Comparison of ENCODE assay signal across 11 cellular contexts in the genomic region with DNA sequence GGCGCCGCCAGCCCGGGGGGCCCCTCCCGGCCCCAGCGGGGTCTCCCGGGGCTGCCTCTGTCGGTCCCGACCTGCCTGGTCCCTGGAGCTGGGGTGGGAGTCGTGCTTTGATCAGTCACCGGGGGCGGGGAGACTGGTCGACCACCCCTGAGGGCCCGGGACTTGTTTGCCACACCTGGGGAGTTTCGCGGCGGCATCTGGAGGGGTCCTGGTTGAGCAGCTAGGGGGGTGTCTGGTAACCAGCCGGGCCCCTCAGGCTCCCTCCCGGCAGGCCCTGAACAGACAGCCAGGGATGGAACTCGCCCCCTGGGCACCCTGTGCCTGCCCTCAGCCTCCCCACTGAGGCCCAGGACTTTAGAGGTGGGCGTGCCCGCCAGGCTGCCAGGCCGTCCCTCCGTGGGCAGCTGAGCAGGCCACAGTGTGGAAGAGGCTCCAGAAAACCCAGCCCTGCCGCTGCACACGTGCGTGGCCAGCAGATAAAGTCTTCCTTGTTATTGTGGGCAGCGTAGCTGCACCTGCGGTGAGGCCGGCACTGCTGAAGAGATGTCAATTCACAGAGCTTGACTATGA. TPM values are rescaled to one million over a fixed set of nuclear protein-coding genes. Genes with fewer than 3 reads are reported as not detected.
A peak's percentile ranks its signal among the peaks of the same experiment; 100 is the strongest.
DNase-seq lines count a peak whose midpoint lies in the region; ATAC-seq and TF ChIP-seq lines count a peak whose summit lies in the region.
"Had no signal": no experiment of that assay in that cellular context is flagged by ENCODE, and none has a peak within 500 bp of the region (broad histone marks: within the 10 kb centered on the region; RNA-seq: fewer than 3 reads in every experiment).

No MANE protein-coding gene starts in this region.

- no peaks in the 10 kb centered on the region for H4K20me1 ChIP-seq in H9 (ENCODE audit: control insufficient read depth, insufficient read depth, insufficient read length)

- no peak overlapping the region for H3T11ph ChIP-seq in H9 (ENCODE audit: low read length)

- H3K36me3 Mint-ChIP-seq in H9 (ENCODE audit: insufficient read depth in 1 of 3, low read depth in 3 of 3) = peaks cover 2 to 7% (median 4%) of the 10 kb centered on the region in 3 experiments; a peak in 4 of 7 replicates

- H3K27me3 ChIP-seq in Peyer's patch (peaks cover 0 to 9% of the 10 kb centered on the region in 2 donors), heart left ventricle (peaks cover 2 to 54% (median 18%) of the 10 kb centered on the region in 9 donors), H9 (ENCODE audit: insufficient read depth, low read length) (peaks cover 11% of the 10 kb centered on the region; the same call in 1 of the 2 replicates)

- DNase-seq in NCI-H1417 (lab: John Stamatoyannopoulos, UW) (peak in 2 of 3 experiments; percentile 58), NCI-H1417 treated with DMSO at 0.1 percent for 48 hours (lab: John Stamatoyannopoulos, UW) (no peak), Peyer's patch (peak in 2 of 3 donors; percentile 41 to 46), heart left ventricle (peak; percentile 6 to 60 (median 28)), retinal pigment epithelial cell (ENCODE audit: low read depth) (no peak), A172 (ENCODE audit: low spot score) (no peak), H9 (no peak)
- DNase-seq: activated CD4-positive, alpha-beta T cell treated with anti-CD3 and anti-CD28 coated beads, Interleukin-2, amount 10 ng/mL, durations not matched to agents 7 days and 5 days; DND-41; erythroblast had no signal

- TF ChIP-seq CTCF in Peyer's patch (IDR thresholded peaks at IDR 0.05) (no peak), heart left ventricle (IDR thresholded peaks at IDR 0.05) (no peak), retinal pigment epithelial cell (conservative IDR thresholded peaks at IDR 0.05; ENCODE audit: low read depth, low read length) (no peak), H9 (conservative IDR thresholded peaks at IDR 0.05) (no peak)

- H3K18ac ChIP-seq in H9 (ENCODE audit: insufficient read length, low read depth, low read length) = no peak overlapping the region

- no peak overlapping the region for H3K56ac ChIP-seq in H9 (ENCODE audit: insufficient read length, low read depth, low read length)

- peaks cover 2 to 3% of the 10 kb centered on the region in 2 experiments; a peak in 3 of 5 replicates for H3K9me3 Mint-ChIP-seq in H9
- H3K9me3 Mint-ChIP-seq: activated CD4-positive, alpha-beta T cell treated with anti-CD3 and anti-CD28 coated beads, Interleukin-2, amount 10 ng/mL, durations not matched to agents 7 days and 5 days had no signal

- H4K5ac ChIP-seq in H9 (ENCODE audit: insufficient read length, low read depth, low read length) = no peak overlapping the region

- no peak overlapping the region for H3K23ac ChIP-seq in H9 (ENCODE audit: insufficient read length, low read depth, low read length)

- 21 to 58% (median 32%) methylated on average over 10 to 29 of the region's 29 CpGs for WGBS in heart left ventricle, 4 donors
- no CpG with 5 or more reads among the region's 29 CpGs for WGBS in H9 (ENCODE audit: extremely low coverage, insufficient read length, low lambda C conversion rate)

- H2BK120ac ChIP-seq in H9 (ENCODE audit: low read depth, low read length, poor library complexity, severe bottlenecking) = no peak overlapping the region

- no peak overlapping the region for H3K4me2 ChIP-seq in H9 (ENCODE audit: insufficient read depth, insufficient read length, low read length)

- H3K27ac ChIP-seq in Peyer's patch (no peak overlapping the region), heart left ventricle (no peak overlapping the region), H9 (ENCODE audit: insufficient read length, low read depth, low read length) (no peak overlapping the region)

- H3K4me1 Mint-ChIP-seq in H9 = peaks cover 6 to 13% of the 10 kb centered on the region in 2 experiments

- no peaks in the 10 kb centered on the region for H3K79me1 ChIP-seq in H9 (ENCODE audit: insufficient read depth, low read depth, low read length, poor library complexity, severe bottlenecking)

- no peak overlapping the region for H4K8ac ChIP-seq in H9 (replicated peaks; ENCODE audit: insufficient read length, low read depth, low read length)

- H3K4me3 Mint-ChIP-seq in H9 = no peak overlapping the region; a peak in 1 of 5 replicates
- H3K4me3 Mint-ChIP-seq: activated CD4-positive, alpha-beta T cell treated with anti-CD3 and anti-CD28 coated beads, Interleukin-2, amount 10 ng/mL, durations not matched to agents 7 days and 5 days had no signal

- no peaks in the 10 kb centered on the region for H3K79me2 ChIP-seq in H9 (ENCODE audit: insufficient read depth, low read length)

- no peak overlapping the region for H2BK12ac ChIP-seq in H9 (ENCODE audit: insufficient read length, low read depth, low read length)

- H3K9me3 ChIP-seq in Peyer's patch = no peaks in the 10 kb centered on the region
- no peaks in the 10 kb centered on the region for H3K9me3 ChIP-seq in heart left ventricle
- no peaks in the 10 kb centered on the region for H3K9me3 ChIP-seq in H9 (ENCODE audit: control insufficient read depth, low read depth, low read length)

- TF ChIP-seq POLR2A in Peyer's patch (IDR thresholded peaks at IDR 0.05) = no peak
- no peak for TF ChIP-seq POLR2A in heart left ventricle (IDR thresholded peaks at IDR 0.05)

- H3K9ac ChIP-seq in H9 (ENCODE audit: extremely low read depth, insufficient read length, low read length) = no peak overlapping the region

- no peak overlapping the region for H2BK5ac ChIP-seq in H9 (ENCODE audit: insufficient read length, low read length)

- H3K4me3 ChIP-seq in Peyer's patch (peak overlapping the region in 1 of 4 donors; percentile 28), heart left ventricle (peak overlapping the region in 5 of 12 donors; percentile 5 to 44 (median 24)), retinal pigment epithelial cell (ENCODE audit: low read length) (peak overlapping the region; percentile 14)

- no peak overlapping the region for H2BK15ac ChIP-seq in H9 (ENCODE audit: low read depth, low read length)

- peaks cover 77% of the 10 kb centered on the region for H3K27me3 Mint-ChIP-seq in H9 (ENCODE audit: low read depth)

- no peak overlapping the region for H2AK5ac ChIP-seq in H9 (ENCODE audit: insufficient read length, low read length)

- no peak overlapping the region for H3K14ac ChIP-seq in H9 (ENCODE audit: insufficient read depth, low read length)

- no peaks in the 10 kb centered on the region for H3K36me3 ChIP-seq in Peyer's patch
- no peaks in the 10 kb centered on the region for H3K36me3 ChIP-seq in heart left ventricle

- no peak overlapping the region for H3K27ac Mint-ChIP-seq in H9
- H3K27ac Mint-ChIP-seq: activated CD4-positive, alpha-beta T cell treated with anti-CD3 and anti-CD28 coated beads, Interleukin-2, amount 10 ng/mL, durations not matched to agents 7 days and 5 days had no signal

- H3K4ac ChIP-seq in H9 (ENCODE audit: low read depth, low read length) = no peak overlapping the region

- no peak overlapping the region for H4K91ac ChIP-seq in H9 (ENCODE audit: insufficient read length, low read depth, low read length)

- H2BK20ac ChIP-seq in H9 (ENCODE audit: low read depth, low read length, poor library complexity, severe bottlenecking) = no peak overlapping the region

- H3K23me2 ChIP-seq in H9 (ENCODE audit: insufficient read length, low read depth, low read length, poor library complexity, severe bottlenecking) = peaks cover 1% of the 10 kb centered on the region

- intact Hi-C loops in heart left ventricle (cut with DNase I) = loop anchor here in 1 of 10 donors (5.0 kb wide), 1 partner anchor 42 kb away; no protein-coding TSS in a partner anchor

- H2AFZ ChIP-seq in H9 (ENCODE audit: low read length) = no peak overlapping the region

- H3K4me1 ChIP-seq in Peyer's patch (peaks cover 0 to 46% (median under 1%) of the 10 kb centered on the region in 4 donors), heart left ventricle (peaks cover 0 to 24% (median 4%) of the 10 kb centered on the region in 12 donors), H9 (ENCODE audit: insufficient read depth, low read length) (no peaks in the 10 kb centered on the region)

- ATAC-seq in heart left ventricle (no peak), GM18498 (IDR thresholded peaks at IDR 0.05; ENCODE audit: unreplicated experiment) (no peak)

RNA-seq across cellular contexts. Expression of a gene that starts 13.3 kb away (rescaled TPM):
- total RNA-seq in Peyer's patch = 1 to 10 TPM; 1.1 to 5.0 (median 2.2) TPM
- 1 to 10 TPM in 4 of 9 donors, under 1 TPM in 5; 0.38 to 3.2 (median 0.96) TPM for total RNA-seq in heart left ventricle
- polyA plus RNA-seq in heart left ventricle = 1 to 10 TPM in 1 of 2 donors, under 1 TPM in 1; 0.54 to 1.3 TPM
- total RNA-seq in A172 (2014; rRNA removed; shearing (Covaris generic)) = 37.0 and 62.7 TPM in 2 replicates
- 13.5 and 15.7 TPM in 2 replicates for total RNA-seq in H9 (2021)
- total RNA-seq: activated CD4-positive, alpha-beta T cell treated with anti-CD3 and anti-CD28 coated beads, Interleukin-2, amount 10 ng/mL, durations not matched to agents 7 days and 5 days had no signal

RNA-seq across cellular contexts. Expression of a gene that starts 48.7 kb away (rescaled TPM):
- total RNA-seq in Peyer's patch (10 to 100 TPM; 18.2 to 58.6 (median 39.9) TPM), heart left ventricle (10 to 100 TPM; 36.0 to 63.6 (median 43.3) TPM), H9 (2021) (130 and 138 TPM in 2 replicates)
- 10 to 100 TPM; 55.1 to 85.3 TPM for polyA plus RNA-seq in heart left ventricle
- 68.7 and 72.8 TPM in 2 replicates for total RNA-seq in A172 (2014; rRNA removed; shearing (Covaris generic))

RNA-seq across cellular contexts. Expression of a gene that starts 50.0 kb away (rescaled TPM):
- 10 to 100 TPM; 14.9 to 17.0 (median 15.8) TPM for total RNA-seq in Peyer's patch
- 1 to 10 TPM; 1.6 to 6.8 (median 4.7) TPM for total RNA-seq in heart left ventricle
- polyA plus RNA-seq in heart left ventricle = 1 to 10 TPM; 5.4 to 5.5 TPM
- 2.9 and 8.0 TPM in 2 replicates for total RNA-seq in A172 (2014; rRNA removed; shearing (Covaris generic))
- total RNA-seq in H9 (2021) = 41.4 TPM in 2 replicates

RNA-seq across cellular contexts. Expression of a gene that starts 55.9 kb away (rescaled TPM):
- total RNA-seq in Peyer's patch (under 1 TPM in 3 of 4 donors, not detected in 1; 0.40 to 0.83 (median 0.47) TPM), heart left ventricle (under 1 TPM in 2 of 9 donors, not detected in 7; 0.37 to 0.63 TPM), H9 (2021) (2.0 and 3.0 TPM in 2 replicates)
- polyA plus RNA-seq in heart left ventricle = under 1 TPM; 0.15 TPM
- total RNA-seq in A172 (2014; rRNA removed; shearing (Covaris generic)) = 0.62 and 0.93 TPM in 2 replicates

Comparison
In these comparisons a context has a peak if more than half of its experiments do, and no peak if none do; other contexts are left out.
1. DNase-seq: peak in NCI-H1417 (2 of 3), Peyer's patch (2 of 3) and heart left ventricle (5 of 5); none in NCI-H1417 treated with DMSO at 0.1 percent for 48 hours (single experiment), retinal pigment epithelial cell (single experiment), A172 (single experiment) and H9 (single experiment).